In genomic region chr6:166956444-166957086, GRCh38 we compare ENCODE assay signal across 8 cellular contexts. TPM values are rescaled to one million over a fixed set of nuclear protein-coding genes. Genes with fewer than 3 reads are reported as not detected.
DNase-seq lines count a peak whose midpoint lies in the region; ATAC-seq and TF ChIP-seq lines count a peak whose summit lies in the region.

Gene RNASET2, minus strand, starts transcription at chr6:166956550. Its CDS starts 368 bp downstream, at chr6:166956182.

- H3K27me3 ChIP-seq in hepatocyte = no peaks in the 10 kb centered on the region

- H3K4me3 ChIP-seq in hepatocyte (peak within 1 kb of the TSS; percentile 62), retinal pigment epithelial cell (ENCODE audit: low read length) (peak within 1 kb of the TSS; percentile 67)

- peak within 1 kb of the TSS; percentile 93 for H3K27ac ChIP-seq in hepatocyte

- no peaks in the 10 kb centered on the region for H4K20me1 ChIP-seq in hepatocyte (ENCODE audit: insufficient read depth, poor library complexity, severe bottlenecking)

- no peaks in the 10 kb centered on the region for H3K9me3 ChIP-seq in hepatocyte (ENCODE audit: low read depth)

- peak; percentile 60 for ATAC-seq in GM18505 (IDR thresholded peaks at IDR 0.05; ENCODE audit: unreplicated experiment)
- ATAC-seq in HG02943 (IDR thresholded peaks at IDR 0.05; ENCODE audit: low read depth, unreplicated experiment) = peak; percentile 46

- no peaks in the 10 kb centered on the region for H3K36me3 ChIP-seq in hepatocyte (replicated peaks; ENCODE audit: insufficient read depth, low read depth)

- H3K4me1 ChIP-seq in hepatocyte (ENCODE audit: insufficient read depth) = no peaks in the 10 kb centered on the region

- H3K79me2 ChIP-seq in hepatocyte = peaks cover 20% of the 10 kb centered on the region

- peak; percentile 74 for TF ChIP-seq POLR2A in GM18505 (IDR thresholded peaks at IDR 0.05; ENCODE audit: borderline replicate concordance, extremely low read depth, insufficient read depth, insufficient read length)

- DNase-seq in NCI-H2029 (lab: John Stamatoyannopoulos, UW) (peak; percentile 73), T1000 (lab: John Stamatoyannopoulos, UW) (peak; percentile 89), astrocyte of the hippocampus (ENCODE audit: low read depth, low spot score) (peak; percentile 97), hepatocyte (ENCODE audit: low spot score) (peak; percentile 97), retinal pigment epithelial cell (ENCODE audit: low read depth) (peak; percentile 43), OCI-M2 (lab: John Stamatoyannopoulos, UW; ENCODE audit: unreplicated experiment) (no peak)

- H3K9me2 ChIP-seq in hepatocyte (replicated peaks; ENCODE audit: insufficient read depth) = no peaks in the 10 kb centered on the region

- H3K4me2 ChIP-seq in hepatocyte = peak within 1 kb of the TSS; percentile 98

- H2AFZ ChIP-seq in hepatocyte = peak within 1 kb of the TSS; percentile 90

- WGBS in hepatocyte (ENCODE audit: low lambda C conversion rate, missing lambda C conversion rate) = under 1% methylated on average over 44 of the region's 71 CpGs

- TF ChIP-seq CTCF in hepatocyte (IDR thresholded peaks at IDR 0.05; ENCODE audit: poor library complexity) (no peak), retinal pigment epithelial cell (conservative IDR thresholded peaks at IDR 0.05; ENCODE audit: low read depth, low read length) (no peak)

RNA-seq across cellular contexts. Expression of gene RNASET2, which starts in this region (rescaled TPM):
- total RNA-seq in hepatocyte = 118 and 144 TPM in 2 replicates
- 266 and 268 TPM in 2 replicates for polyA plus RNA-seq in hepatocyte
